ENCODE assay signal across 1 cellular context in genomic region chr16:88811850-88812736, GRCh38.
TF ChIP-seq lines count a peak whose summit lies in the region.

APRT (minus strand) TSS chr16:88811928; CDS start chr16:88811899, 29 bp downstream.

TF ChIP-seq in H1, 55 proteins besides CTCF, POLR2A, EP300 and RAD21 (continued from another document):
- peak; percentile 99 for TF ChIP-seq CHD7 (IDR thresholded peaks at IDR 0.05; ENCODE audit: insufficient replicate concordance, low read length)
- no peak for TF ChIP-seq FOSL1 (IDR thresholded peaks at IDR 0.05; ENCODE audit: insufficient read depth, low read depth, low read length)
- no peak; the same call in 1 of the 2 replicates for TF ChIP-seq SP1 (IDR thresholded peaks at IDR 0.05; ENCODE audit: low read depth, low read length)
- no peak; the same call in 1 of the 2 replicates for TF ChIP-seq RBBP5 (IDR thresholded peaks at IDR 0.05; ENCODE audit: borderline replicate concordance, low read depth, low read length)
- no peak for TF ChIP-seq SRF (IDR thresholded peaks at IDR 0.05; ENCODE audit: low read depth, low read length)
- TF ChIP-seq BACH1 (IDR thresholded peaks at IDR 0.05; ENCODE audit: low read length) = peak; percentile 65
- peak; percentile 75 for TF ChIP-seq KDM4A (IDR thresholded peaks at IDR 0.05; ENCODE audit: low read depth, low read length, severe bottlenecking)
- TF ChIP-seq SIRT6 (IDR thresholded peaks at IDR 0.05; ENCODE audit: low read length) = no peak
- TF ChIP-seq, protein P1, sequence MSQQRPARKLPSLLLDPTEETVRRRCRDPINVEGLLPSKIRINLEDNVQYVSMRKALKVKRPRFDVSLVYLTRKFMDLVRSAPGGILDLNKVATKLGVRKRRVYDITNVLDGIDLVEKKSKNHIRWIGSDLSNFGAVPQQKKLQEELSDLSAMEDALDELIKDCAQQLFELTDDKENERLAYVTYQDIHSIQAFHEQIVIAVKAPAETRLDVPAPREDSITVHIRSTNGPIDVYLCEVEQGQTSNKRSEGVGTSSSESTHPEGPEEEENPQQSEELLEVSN (IDR thresholded peaks at IDR 0.05) = peak; percentile 37; the same call in 1 of the 2 replicates
- peak; percentile 67 for TF ChIP-seq NRF1 (IDR thresholded peaks at IDR 0.05; ENCODE audit: low read depth, low read length)
- no peak for TF ChIP-seq CBX5 (IDR thresholded peaks at IDR 0.05; ENCODE audit: low read depth, low read length)
- TF ChIP-seq RNF2 (IDR thresholded peaks at IDR 0.05; ENCODE audit: borderline replicate concordance, low read depth, low read length, missing control alignments, poor library complexity, severe bottlenecking) = no peak
- no peak for TF ChIP-seq SP2 (IDR thresholded peaks at IDR 0.05; ENCODE audit: low read length)
- no peak for TF ChIP-seq ASH2L (IDR thresholded peaks at IDR 0.05; ENCODE audit: low read length)
- TF ChIP-seq YY1 (IDR thresholded peaks at IDR 0.05; ENCODE audit: low read depth, low read length) = peak; percentile 90
- TF ChIP-seq CBX8 (IDR thresholded peaks at IDR 0.05; ENCODE audit: borderline replicate concordance, low read depth, low read length) = no peak
- no peak for TF ChIP-seq GTF2F1 (IDR thresholded peaks at IDR 0.05; ENCODE audit: borderline replicate concordance, low read depth, low read length)
- TF ChIP-seq, protein P2, sequence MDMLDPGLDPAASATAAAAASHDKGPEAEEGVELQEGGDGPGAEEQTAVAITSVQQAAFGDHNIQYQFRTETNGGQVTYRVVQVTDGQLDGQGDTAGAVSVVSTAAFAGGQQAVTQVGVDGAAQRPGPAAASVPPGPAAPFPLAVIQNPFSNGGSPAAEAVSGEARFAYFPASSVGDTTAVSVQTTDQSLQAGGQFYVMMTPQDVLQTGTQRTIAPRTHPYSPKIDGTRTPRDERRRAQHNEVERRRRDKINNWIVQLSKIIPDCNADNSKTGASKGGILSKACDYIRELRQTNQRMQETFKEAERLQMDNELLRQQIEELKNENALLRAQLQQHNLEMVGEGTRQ (IDR thresholded peaks at IDR 0.05; ENCODE audit: low read length) = no peak
- peak; percentile 71; the same call in 1 of the 2 replicates for TF ChIP-seq EGR1 (IDR thresholded peaks at IDR 0.05; ENCODE audit: borderline replicate concordance, low read depth, low read length)
- peak; percentile 74 for TF ChIP-seq CREB1 (IDR thresholded peaks at IDR 0.05)
- no peak for TF ChIP-seq POU5F1 (IDR thresholded peaks at IDR 0.05; ENCODE audit: low read depth, low read length)
- no peak for TF ChIP-seq SIX5 (IDR thresholded peaks at IDR 0.05; ENCODE audit: low read depth, low read length)
- no peak for TF ChIP-seq RXRA (IDR thresholded peaks at IDR 0.05; ENCODE audit: insufficient read depth, low read depth, low read length)
- TF ChIP-seq CEBPB (IDR thresholded peaks at IDR 0.05; ENCODE audit: low read depth, low read length) = peak; percentile 71
- 0 out of 2 replicates have a peak, but pooled peaks have one; percentile 59 for TF ChIP-seq GABPA (IDR thresholded peaks at IDR 0.05; ENCODE audit: borderline replicate concordance, insufficient read depth, low read length)
- TF ChIP-seq HDAC6 (IDR thresholded peaks at IDR 0.05; ENCODE audit: low read depth, low read length) = no peak
- peak in 1 of 2 experiments; percentile 65; a peak in 2 of 4 replicates for TF ChIP-seq SIN3A (conservative IDR thresholded peaks at IDR 0.05 in 1 of 2, IDR thresholded peaks at IDR 0.05 in 1 of 2; ENCODE audit: low read depth in 1 of 2, low read length in 2 of 2)
- TF ChIP-seq HDAC2 (IDR thresholded peaks at IDR 0.05; ENCODE audit: borderline replicate concordance in 1 of 2, low read depth in 2 of 2, low read length in 2 of 2) = peak in 1 of 2 experiments; percentile 16; a peak in 1 of 4 replicates
- TF ChIP-seq, protein P3, sequence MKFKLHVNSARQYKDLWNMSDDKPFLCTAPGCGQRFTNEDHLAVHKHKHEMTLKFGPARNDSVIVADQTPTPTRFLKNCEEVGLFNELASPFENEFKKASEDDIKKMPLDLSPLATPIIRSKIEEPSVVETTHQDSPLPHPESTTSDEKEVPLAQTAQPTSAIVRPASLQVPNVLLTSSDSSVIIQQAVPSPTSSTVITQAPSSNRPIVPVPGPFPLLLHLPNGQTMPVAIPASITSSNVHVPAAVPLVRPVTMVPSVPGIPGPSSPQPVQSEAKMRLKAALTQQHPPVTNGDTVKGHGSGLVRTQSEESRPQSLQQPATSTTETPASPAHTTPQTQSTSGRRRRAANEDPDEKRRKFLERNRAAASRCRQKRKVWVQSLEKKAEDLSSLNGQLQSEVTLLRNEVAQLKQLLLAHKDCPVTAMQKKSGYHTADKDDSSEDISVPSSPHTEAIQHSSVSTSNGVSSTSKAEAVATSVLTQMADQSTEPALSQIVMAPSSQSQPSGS (IDR thresholded peaks at IDR 0.05; ENCODE audit: low read length) = no peak
- peak; percentile 71; the same call in 1 of the 2 replicates for TF ChIP-seq MAFK (IDR thresholded peaks at IDR 0.05; ENCODE audit: low read depth, low read length)
- TF ChIP-seq JUN (IDR thresholded peaks at IDR 0.05; ENCODE audit: low read depth, low read length) = no peak
- TF ChIP-seq CHD2 (IDR thresholded peaks at IDR 0.05; ENCODE audit: low read length) = no peak
- peak; percentile 85 for TF ChIP-seq POLR2AphosphoS5 (IDR thresholded peaks at IDR 0.05; ENCODE audit: low read depth, low read length)
- no peak for TF ChIP-seq CHD1 (IDR thresholded peaks at IDR 0.05; ENCODE audit: low read depth, low read length)
- no peak for TF ChIP-seq JUND (IDR thresholded peaks at IDR 0.05; ENCODE audit: low read length)
- no peak for TF ChIP-seq SAP30 (IDR thresholded peaks at IDR 0.05; ENCODE audit: insufficient read depth, insufficient replicate concordance, low read length)
- no peak; the same call in 1 of the 2 replicates for TF ChIP-seq PHF8 (conservative IDR thresholded peaks at IDR 0.05; ENCODE audit: low read depth, low read length)
- TF ChIP-seq CTBP2 (IDR thresholded peaks at IDR 0.05; ENCODE audit: borderline replicate concordance, insufficient read depth, insufficient read length, low read length) = no peak
- no peak for TF ChIP-seq ZNF274 (IDR thresholded peaks at IDR 0.05; ENCODE audit: borderline replicate concordance, extremely low read depth, low read length)
- peak; percentile 81 for TF ChIP-seq TAF1 (IDR thresholded peaks at IDR 0.05; ENCODE audit: low read depth, low read length)
- 0 out of 2 replicates have a peak, but pooled peaks have one; percentile 24 for TF ChIP-seq KDM5A (IDR thresholded peaks at IDR 0.05; ENCODE audit: low read length)
- TF ChIP-seq SP4 (IDR thresholded peaks at IDR 0.05; ENCODE audit: low read length) = 0 out of 2 replicates have a peak, but pooled peaks have one; percentile 78
- peak; percentile 63; the same call in 1 of the 2 replicates for TF ChIP-seq TBP (IDR thresholded peaks at IDR 0.05; ENCODE audit: low read depth, low read length)
- no peak for TF ChIP-seq SUZ12 (IDR thresholded peaks at IDR 0.05; ENCODE audit: low read length)
- TF ChIP-seq, protein P4, sequence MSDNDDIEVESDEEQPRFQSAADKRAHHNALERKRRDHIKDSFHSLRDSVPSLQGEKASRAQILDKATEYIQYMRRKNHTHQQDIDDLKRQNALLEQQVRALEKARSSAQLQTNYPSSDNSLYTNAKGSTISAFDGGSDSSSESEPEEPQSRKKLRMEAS (IDR thresholded peaks at IDR 0.05) = peak; percentile 82
- TF ChIP-seq TEAD4 (IDR thresholded peaks at IDR 0.05; ENCODE audit: low read depth, low read length) = peak; percentile 94
- no peak for TF ChIP-seq BRCA1 (IDR thresholded peaks at IDR 0.05; ENCODE audit: low read depth, low read length)
- no peak for TF ChIP-seq NANOG (IDR thresholded peaks at IDR 0.05; ENCODE audit: insufficient read depth, low read depth, low read length, poor library complexity, severe bottlenecking)
